Comparison of ENCODE assay signal across 22 cellular contexts in genomic region chr10:79582096-79582495, GRCh38. TPM values are rescaled to one million over a fixed set of nuclear protein-coding genes. Genes with fewer than 3 reads are reported as not detected.
A peak's percentile ranks its signal among the peaks of the same experiment; 100 is the strongest.
DNase-seq lines count a peak whose midpoint lies in the region; ATAC-seq, FAIRE-seq and TF ChIP-seq lines count a peak whose summit lies in the region.
"Had no signal": no experiment of that assay in that cellular context is flagged by ENCODE, and none has a peak within 500 bp of the region (broad histone marks: within the 10 kb centered on the region; RNA-seq: fewer than 3 reads in every experiment).

No MANE protein-coding gene starts in this region.

- ATAC-seq in GM18861 (IDR thresholded peaks at IDR 0.05; ENCODE audit: unreplicated experiment): no peak
- ATAC-seq: GM23338, HCT116, HepG2 had no signal

- TF ChIP-seq POLR2A in GM12892 (IDR thresholded peaks at IDR 0.05; ENCODE audit: low read depth, low read length): no peak

- FAIRE-seq in GM12892 (lab: Jason Lieb, UNC): peak; percentile 40
- FAIRE-seq: A204.1, H54, HepG2 had no signal

- DNase-seq in GM12892 (ENCODE audit: insufficient read length) (no peak), NCI-H524 treated with DMSO at 0.1 percent for 48 hours (lab: John Stamatoyannopoulos, UW) (peak; percentile 71), cerebellum (ENCODE audit: low spot score) (peak; percentile 38), islet precursor cell (no peak), NCI-H446 (lab: John Stamatoyannopoulos, UW) (no peak)
- DNase-seq: ACHN; BE2C; CD4-positive, CD25-positive, alpha-beta regulatory T cell; CD8-positive, alpha-beta memory T cell; COR-L47; DMS 273 treated with DMSO at 0.1 percent for 48 hours; DMS53; GDM1; HFFc6; KBM-7 had no signal

RNA-seq across cellular contexts. Expression of gene SFTPA2, which starts 21.9 kb away (rescaled TPM):
- polyA plus RNA-seq in GM12892 (2012; ENCODE audit: missing spikeins): not detected
- 6.1 TPM for total RNA-seq in cerebellum
- total RNA-seq: CD4-positive, CD25-positive, alpha-beta regulatory T cell; CD8-positive, alpha-beta memory T cell; GM23338; HepG2; HFFc6 had no signal
- polyA plus RNA-seq: CD4-positive, CD25-positive, alpha-beta regulatory T cell; CD8-positive, alpha-beta memory T cell; GM23338; IgD-negative memory B cell had no signal

RNA-seq across cellular contexts. Expression of gene SFTPA1, which starts 28.6 kb away (rescaled TPM):
- polyA plus RNA-seq in GM12892 (2012; ENCODE audit: missing spikeins): not detected
- 4.4 TPM for total RNA-seq in cerebellum
- total RNA-seq: CD4-positive, CD25-positive, alpha-beta regulatory T cell; CD8-positive, alpha-beta memory T cell; GM23338; HepG2; HFFc6 had no signal
- polyA plus RNA-seq: CD4-positive, CD25-positive, alpha-beta regulatory T cell; CD8-positive, alpha-beta memory T cell; GM23338; HepG2; IgD-negative memory B cell had no signal

Comparison
In these comparisons a context has a peak if more than half of its experiments do, and no peak if none do; other contexts are left out.
1. DNase-seq: peak in NCI-H524 treated with DMSO at 0.1 percent for 48 hours (single experiment) and cerebellum (single experiment); none in GM12892 (single experiment), islet precursor cell (single experiment) and NCI-H446 (0 of 2).